In genomic region chr9:33005335-33005734, GRCh38 we compare ENCODE assay signal across 8 cellular contexts. TPM values are rescaled to one million over a fixed set of nuclear protein-coding genes. Genes with fewer than 3 reads are reported as not detected.
DNase-seq lines count a peak whose midpoint lies in the region; ATAC-seq, FAIRE-seq and TF ChIP-seq lines count a peak whose summit lies in the region.
"Not testable (repeated sequence)": the region's sequence is repeated elsewhere in the genome, so short reads cannot be mapped to it uniquely, and the experiment has no call there.

No MANE protein-coding gene starts in this region.

- not testable (repeated sequence) for H3K9ac ChIP-seq in K562 (ENCODE audit: insufficient read depth in 1 of 2, low read depth in 2 of 2, low read length in 2 of 2); HepG2 (ENCODE audit: insufficient read depth, low read depth, low read length)

- TF ChIP-seq POLR2A in K562 (conservative IDR thresholded peaks at IDR 0.05); HepG2 (IDR thresholded peaks at IDR 0.05; ENCODE audit: insufficient read depth in 1 of 2, low read depth in 2 of 2, low read length in 2 of 2): not testable (repeated sequence)

- not testable (repeated sequence) for H3K27ac Mint-ChIP-seq in CD4-positive, alpha-beta T cell; WTC11; neural crest cell (ENCODE audit: unreplicated experiment)
- peak overlapping the region; percentile 56 for H3K27ac Mint-ChIP-seq in T-helper 17 cell
- H3K27ac Mint-ChIP-seq in dendritic cell treated with granulocyte-macrophage colony-stimulating factor and Interleukin-4, amounts not matched to agents 40 ng/mL and 50 ng/mL, for 4 days, result peak overlapping the region; percentile 9

- H3K4me3 ChIP-seq in HEK293 (ENCODE audit: low read depth, low read length); K562; HepG2 (replicated peaks in 1 of 3; ENCODE audit: insufficient read depth in 1 of 3, low read depth in 2 of 3, low read length in 3 of 3): not testable (repeated sequence)

- H3K4me2 ChIP-seq in K562 (ENCODE audit: insufficient read depth, low read length); HepG2 (ENCODE audit: low read depth, low read length): not testable (repeated sequence)

- in situ Hi-C loops in K562 (cut with MboI); HepG2 (cut with HindIII; ENCODE audit: extremely low pct_ligation_motif_present, low pct_unique_long_range_greater_than_20kb): not testable (repeated sequence)

- CTCF ChIA-PET in CD4-positive, alpha-beta T cell (lab: Charles Lee), result interaction anchor here (0.7 kb wide), 1 partner anchor 9 kb away, joined by 4 read pairs; no protein-coding TSS in a partner anchor
- CTCF ChIA-PET in HEK293 (lab: Yijun Ruan, JAX); WTC11 (lab: Charles Lee); K562 (lab: Yijun Ruan, JAX; ENCODE audit: low intra/inter-chr PET ratio); HepG2 (lab: Yijun Ruan, JAX; ENCODE audit: low intra/inter-chr PET ratio, low total read pairs): not testable (repeated sequence)

- not testable (repeated sequence) for ATAC-seq in CD4-positive, alpha-beta T cell (ENCODE audit: poor library complexity); T-helper 17 cell; WTC11; K562; HepG2

- H3K79me2 ChIP-seq in K562 (ENCODE audit: control insufficient read depth, insufficient read depth, low read length), result peaks cover 12% of the 10 kb centered on the region
- not testable (repeated sequence) for H3K79me2 ChIP-seq in HepG2 (ENCODE audit: insufficient read depth, low read length)

- not testable (repeated sequence) for H3K36me3 Mint-ChIP-seq in CD4-positive, alpha-beta T cell (ENCODE audit: low read depth); T-helper 17 cell (ENCODE audit: low read depth); WTC11; neural crest cell (ENCODE audit: low read depth)
- H3K36me3 Mint-ChIP-seq in dendritic cell treated with granulocyte-macrophage colony-stimulating factor and Interleukin-4, amounts not matched to agents 40 ng/mL and 50 ng/mL, for 4 days (ENCODE audit: low read depth), result peaks cover 14% of the 10 kb centered on the region

- BruUV-seq in K562 (replicated peaks; lab: Mats Ljungman, UMichigan); HepG2 (replicated peaks; lab: Mats Ljungman, UMichigan): not testable (repeated sequence)

- H3K9me3 Mint-ChIP-seq in CD4-positive, alpha-beta T cell; WTC11; dendritic cell treated with granulocyte-macrophage colony-stimulating factor and Interleukin-4, amounts not matched to agents 40 ng/mL and 50 ng/mL, for 4 days; neural crest cell: not testable (repeated sequence)

- H3K9me3 ChIP-seq in CD4-positive, alpha-beta T cell (ENCODE audit: control insufficient read depth, low read length); HEK293 (ENCODE audit: control insufficient read depth, insufficient read depth, low read depth, low read length); T-helper 17 cell (ENCODE audit: control insufficient read depth, low read length, poor library complexity, severe bottlenecking); K562 (replicated peaks; ENCODE audit: control insufficient read depth, insufficient read depth, low read depth, low read length); HepG2 (ENCODE audit: low read length): not testable (repeated sequence)

- H3K4me3 Mint-ChIP-seq in CD4-positive, alpha-beta T cell, result peak overlapping the region; percentile 11
- H3K4me3 Mint-ChIP-seq in T-helper 17 cell; WTC11; dendritic cell treated with granulocyte-macrophage colony-stimulating factor and Interleukin-4, amounts not matched to agents 40 ng/mL and 50 ng/mL, for 4 days: not testable (repeated sequence)
- H3K4me3 Mint-ChIP-seq in neural crest cell, result peak overlapping the region; percentile 25

- POLR2A ChIA-PET in CD4-positive, alpha-beta T cell (lab: Charles Lee); HepG2 (lab: Yijun Ruan, JAX): not testable (repeated sequence)
- POLR2A ChIA-PET in HEK293 (lab: Yijun Ruan, JAX), result interaction anchor here (0.8 kb wide), 1 partner anchor 20 kb away, joined by 4 read pairs; the partner anchor contains the start of gene DNAJA1
- POLR2A ChIA-PET in WTC11 (lab: Charles Lee), result interaction anchor here (0.6 kb wide), 1 partner anchor 19 kb away, joined by 5 read pairs; no protein-coding TSS in a partner anchor
- POLR2A ChIA-PET in K562 (lab: Yijun Ruan, JAX), result interaction anchor here (0.9 to 1.0 kb wide), 2 partner anchors 9 kb away, joined by 3 read pairs; no protein-coding TSS in a partner anchor

- H4K20me1 ChIP-seq in K562 (replicated peaks; ENCODE audit: control insufficient read depth, insufficient read depth, low read length); HepG2 (ENCODE audit: insufficient read depth, low read length): not testable (repeated sequence)

- peaks cover 17% of the 10 kb centered on the region for H3K4me1 Mint-ChIP-seq in CD4-positive, alpha-beta T cell (ENCODE audit: low read depth)
- H3K4me1 Mint-ChIP-seq in T-helper 17 cell, result peaks cover 13% of the 10 kb centered on the region
- not testable (repeated sequence) for H3K4me1 Mint-ChIP-seq in WTC11, neural crest cell
- H3K4me1 Mint-ChIP-seq in dendritic cell treated with granulocyte-macrophage colony-stimulating factor and Interleukin-4, amounts not matched to agents 40 ng/mL and 50 ng/mL, for 4 days (ENCODE audit: low read depth), result peaks cover 19% of the 10 kb centered on the region

- not testable (repeated sequence) for FAIRE-seq in K562 (lab: Jason Lieb, UNC); HepG2 (lab: Jason Lieb, UNC)

- not testable (repeated sequence) for H3K9me1 ChIP-seq in K562 (ENCODE audit: control insufficient read depth, insufficient read depth, low read length)

- not testable (repeated sequence) for H2AFZ ChIP-seq in K562 (ENCODE audit: low read depth, low read length); HepG2 (ENCODE audit: low read length)

- intact Hi-C loops in CD4-positive, alpha-beta T cell (cut with DNase I, micrococcal nuclease); K562 (cut with micrococcal nuclease); dendritic cell treated with granulocyte-macrophage colony-stimulating factor and Interleukin-4, amounts not matched to agents 40 ng/mL and 50 ng/mL, for 4 days (cut with micrococcal nuclease); HepG2 (cut with micrococcal nuclease; ENCODE audit: unreplicated experiment): not testable (repeated sequence)

- not testable (repeated sequence) for TF ChIP-seq EP300 in K562 (IDR thresholded peaks at IDR 0.05; ENCODE audit: low read length); HepG2 (IDR thresholded peaks at IDR 0.05; ENCODE audit: low read depth in 2 of 2, low read length in 2 of 2); HepG2 (CRISPR knock-in tag; IDR thresholded peaks at IDR 0.05; ENCODE audit: borderline replicate concordance)

- H3K27me3 ChIP-seq in CD4-positive, alpha-beta T cell (ENCODE audit: control insufficient read depth, insufficient read depth, low read length); K562 (ENCODE audit: control insufficient read depth in 2 of 2, insufficient read depth in 2 of 2, low read length in 2 of 2); HepG2 (ENCODE audit: control insufficient read depth in 1 of 2, insufficient read depth in 2 of 2, low read length in 2 of 2): not testable (repeated sequence)

- not testable (repeated sequence) for H3K27ac ChIP-seq in CD4-positive, alpha-beta T cell (ENCODE audit: low read depth, low read length); HEK293 (ENCODE audit: extremely low read depth, low read depth, low read length); K562 (ENCODE audit: extremely low read depth, low read depth, low read length); HepG2 (ENCODE audit: extremely low read length, insufficient read depth, low read length)

- H3K4me1 ChIP-seq in HEK293 (ENCODE audit: control insufficient read depth, insufficient read depth, low read length); HepG2 (ENCODE audit: insufficient read depth, low read length): not testable (repeated sequence)
- peaks cover 0 to 10% of the 10 kb centered on the region in 2 experiments; a peak in 3 of 5 replicates for H3K4me1 ChIP-seq in K562 (replicated peaks in 1 of 2; ENCODE audit: control insufficient read depth in 2 of 2, insufficient read depth in 2 of 2, low read length in 2 of 2)

- H3K36me3 ChIP-seq in HEK293 (ENCODE audit: control insufficient read depth in 2 of 2, insufficient read depth in 1 of 2, low read length in 2 of 2); K562 (ENCODE audit: control insufficient read depth, insufficient read depth, low read length); HepG2 (replicated peaks in 1 of 2; ENCODE audit: control insufficient read depth in 1 of 2, insufficient read depth in 2 of 2, low read length in 2 of 2): not testable (repeated sequence)

- not testable (repeated sequence) for TF ChIP-seq RAD21 in K562 (CRISPR knock-in tag; conservative IDR thresholded peaks at IDR 0.05 in 1 of 2, IDR thresholded peaks at IDR 0.05 in 1 of 2); HepG2 (CRISPR knock-in tag; IDR thresholded peaks at IDR 0.05)

- DNase-seq in CD4-positive, alpha-beta T cell; T-helper 17 cell; WTC11 (ENCODE audit: low spot score); K562 (ENCODE audit: extremely low read depth in 1 of 4, low spot score in 3 of 4); HepG2 (ENCODE audit: low spot score); neural crest cell (ENCODE audit: low read depth, low spot score): not testable (repeated sequence)

- not testable (repeated sequence) for TF ChIP-seq CTCF in CD4-positive, alpha-beta T cell (IDR thresholded peaks at IDR 0.05); HEK293 (tag by site-specific recombination; IDR thresholded peaks at IDR 0.05); WTC11 (IDR thresholded peaks at IDR 0.05); K562 (IDR thresholded peaks at IDR 0.05 in 2 of 3, conservative IDR thresholded peaks at IDR 0.05 in 1 of 3; ENCODE audit: insufficient read depth in 2 of 3, low read depth in 1 of 3, low read length in 3 of 3); HepG2 (CRISPR knock-in tag; IDR thresholded peaks at IDR 0.05); neural crest cell (conservative IDR thresholded peaks at IDR 0.05)

- not testable (repeated sequence) for H3K27me3 Mint-ChIP-seq in CD4-positive, alpha-beta T cell; T-helper 17 cell; WTC11 (ENCODE audit: low read depth); dendritic cell treated with granulocyte-macrophage colony-stimulating factor and Interleukin-4, amounts not matched to agents 40 ng/mL and 50 ng/mL, for 4 days; neural crest cell (ENCODE audit: low read depth)

RNA-seq across cellular contexts. Expression of gene APTX, which starts 3.9 kb away (rescaled TPM):
- 10 to 100 TPM; 22.0 to 22.5 TPM for total RNA-seq in CD4-positive, alpha-beta T cell
- total RNA-seq in T-helper 17 cell, result 10 to 100 TPM; 19.2 to 20.3 TPM
- total RNA-seq in WTC11 (2021), result 36.7 to 40.0 TPM (median 39.0 TPM) in 3 replicates
- 58.4 and 95.3 TPM in 2 replicates for total RNA-seq in K562 (2011; cell fraction: chromatin; rRNA removed; ENCODE audit: low replicate concordance)
- 47.5 and 55.4 TPM in 2 replicates for total RNA-seq in K562 (2011; cell fraction: nucleolus; rRNA removed)
- 70.0 and 94.7 TPM in 2 replicates for total RNA-seq in K562 (2011; cell fraction: nucleoplasm; rRNA removed)
- total RNA-seq in K562 (2014; rRNA removed), result 51.2 and 70.5 TPM in 2 replicates
- total RNA-seq in K562 (2014; rRNA removed; fragmentation: Illumina TruSeq; extraction: Trizol), result 68.9 and 72.5 TPM in 2 replicates
- total RNA-seq in K562 (2015; rRNA removed; fragmentation: Illumina TruSeq; extraction: Trizol), result 54.5 and 59.3 TPM in 2 replicates
- 46.2 and 49.2 TPM in 2 replicates for total RNA-seq in K562 (2021)
- 50.1 and 69.5 TPM in 2 replicates for polyA plus RNA-seq in K562 (2011; rRNA removed)
- 25.0 and 40.2 TPM in 2 replicates for polyA plus RNA-seq in K562 (2011; cell fraction: cytosol; rRNA removed)
- 48.7 and 57.1 TPM in 2 replicates for polyA plus RNA-seq in K562 (2011; cell fraction: nucleus; rRNA removed)
- 40.8 and 49.4 TPM in 2 replicates for polyA plus RNA-seq in K562 (2012)
- 58.1 and 73.6 TPM in 2 replicates for polyA plus RNA-seq in K562 (2014; fragmentation: Illumina TruSeq; extraction: Trizol)
- 10 to 100 TPM; 81.9 to 92.4 TPM for polyA plus RNA-seq in K562 (2014; fragmentation: Nextera tagmentation; extraction: Ambion mirVana)
- 65.7 and 68.2 TPM in 2 replicates for polyA plus RNA-seq in K562 (2014; rRNA removed)
- 46.6 and 58.5 TPM in 2 replicates for polyA minus RNA-seq in K562 (2011; rRNA and poly(A)+ RNA removed)
- 14.2 and 17.1 TPM in 2 replicates for polyA minus RNA-seq in K562 (2011; cell fraction: cytosol; rRNA and poly(A)+ RNA removed)
- 26.3 and 37.4 TPM in 2 replicates for polyA minus RNA-seq in K562 (2011; cell fraction: nucleus; rRNA and poly(A)+ RNA removed)
- total RNA-seq in HepG2 (2016; rRNA removed; fragmentation: Illumina TruSeq; extraction: Trizol), result 44.9 and 54.0 TPM in 2 replicates
- total RNA-seq in HepG2 (2016; cell fraction: cytosol; rRNA removed; fragmentation: Illumina TruSeq; extraction: Trizol; ENCODE audit: low read depth), result 13.8 and 14.5 TPM in 2 replicates
- total RNA-seq in HepG2 (2016; cell fraction: insoluble cytoplasmic fraction; rRNA removed; fragmentation: Illumina TruSeq; extraction: Trizol), result 42.9 and 56.1 TPM in 2 replicates
- total RNA-seq in HepG2 (2016; cell fraction: membrane; rRNA removed; fragmentation: Illumina TruSeq; extraction: Trizol), result 24.3 and 24.9 TPM in 2 replicates
- 26.7 and 27.1 TPM in 2 replicates for total RNA-seq in HepG2 (2016; cell fraction: nucleus; rRNA removed; fragmentation: Illumina TruSeq; extraction: Trizol)
- 22.4 and 23.1 TPM in 2 replicates for polyA plus RNA-seq in HepG2 (2011; rRNA removed)
- polyA plus RNA-seq in HepG2 (2011; cell fraction: cytosol; rRNA removed), result 13.4 and 19.6 TPM in 2 replicates
- polyA plus RNA-seq in HepG2 (2011; cell fraction: nucleus; rRNA removed), result 14.2 and 19.9 TPM in 2 replicates
- polyA plus RNA-seq in HepG2 (2012), result 27.9 and 33.6 TPM in 2 replicates
- polyA plus RNA-seq in HepG2 (2016; cell fraction: cytosol; fragmentation: Illumina TruSeq; extraction: Trizol; ENCODE audit: low read depth), result 10.1 and 11.8 TPM in 2 replicates
- polyA plus RNA-seq in HepG2 (2016; cell fraction: insoluble cytoplasmic fraction; fragmentation: Illumina TruSeq; extraction: Trizol; ENCODE audit: low read depth), result 53.4 and 56.9 TPM in 2 replicates
- polyA plus RNA-seq in HepG2 (2016; cell fraction: membrane; fragmentation: Illumina TruSeq; extraction: Trizol; ENCODE audit: low read depth), result 20.0 and 20.3 TPM in 2 replicates
- 42.2 and 47.7 TPM in 2 replicates for polyA plus RNA-seq in HepG2 (2016; cell fraction: nucleus; fragmentation: Illumina TruSeq; extraction: Trizol; ENCODE audit: insufficient read depth, low read depth)
- polyA minus RNA-seq in HepG2 (2011; rRNA and poly(A)+ RNA removed; ENCODE audit: low replicate concordance), result 14.2 and 29.7 TPM in 2 replicates
- 7.2 and 11.6 TPM in 2 replicates for polyA minus RNA-seq in HepG2 (2011; cell fraction: cytosol; rRNA and poly(A)+ RNA removed)
- polyA minus RNA-seq in HepG2 (2011; cell fraction: nucleus; rRNA and poly(A)+ RNA removed), result 34.4 and 47.7 TPM in 2 replicates
- 38.7 and 40.0 TPM in 2 replicates for total RNA-seq in neural crest cell

RNA-seq across cellular contexts. Expression of gene DNAJA1, which starts 19.7 kb away (rescaled TPM):
- 100 to 1,000 TPM; 150 to 156 TPM for total RNA-seq in CD4-positive, alpha-beta T cell
- total RNA-seq in T-helper 17 cell (100 to 1,000 TPM; 216 to 292 TPM), WTC11 (2021) (74.5 to 96.5 TPM (median 95.6 TPM) in 3 replicates), K562 (2014; rRNA removed) (105 and 109 TPM in 2 replicates), K562 (2014; rRNA removed; fragmentation: Illumina TruSeq; extraction: Trizol) (175 and 189 TPM in 2 replicates), K562 (2015; rRNA removed; fragmentation: Illumina TruSeq; extraction: Trizol) (192 and 194 TPM in 2 replicates), K562 (2021) (137 and 138 TPM in 2 replicates), HepG2 (2016; rRNA removed; fragmentation: Illumina TruSeq; extraction: Trizol) (306 and 476 TPM in 2 replicates), neural crest cell (252 and 254 TPM in 2 replicates)
- total RNA-seq in K562 (2011; cell fraction: chromatin; rRNA removed; ENCODE audit: low replicate concordance), result 20.1 and 36.0 TPM in 2 replicates
- total RNA-seq in K562 (2011; cell fraction: nucleolus; rRNA removed), result 20.0 and 23.6 TPM in 2 replicates
- total RNA-seq in K562 (2011; cell fraction: nucleoplasm; rRNA removed), result 25.0 and 35.3 TPM in 2 replicates
- polyA plus RNA-seq in K562 (2011; rRNA removed) (170 and 197 TPM in 2 replicates), K562 (2014; fragmentation: Illumina TruSeq; extraction: Trizol) (175 and 213 TPM in 2 replicates), K562 (2014; fragmentation: Nextera tagmentation; extraction: Ambion mirVana) (100 to 1,000 TPM; 164 to 359 TPM), K562 (2014; rRNA removed) (161 and 171 TPM in 2 replicates), HepG2 (2011; rRNA removed) (95.9 and 102 TPM in 2 replicates)
- polyA plus RNA-seq in K562 (2011; cell fraction: cytosol; rRNA removed), result 36.7 and 57.5 TPM in 2 replicates
- polyA plus RNA-seq in K562 (2011; cell fraction: nucleus; rRNA removed), result 29.8 and 37.5 TPM in 2 replicates
- polyA plus RNA-seq in K562 (2012), result 79.7 and 168 TPM in 2 replicates
- polyA minus RNA-seq in K562 (2011; rRNA and poly(A)+ RNA removed), result 157 and 185 TPM in 2 replicates
- polyA minus RNA-seq in K562 (2011; cell fraction: cytosol; rRNA and poly(A)+ RNA removed), result 58.8 and 127 TPM in 2 replicates
- 11.3 and 22.5 TPM in 2 replicates for polyA minus RNA-seq in K562 (2011; cell fraction: nucleus; rRNA and poly(A)+ RNA removed)
- 42.9 and 56.4 TPM in 2 replicates for total RNA-seq in HepG2 (2016; cell fraction: cytosol; rRNA removed; fragmentation: Illumina TruSeq; extraction: Trizol; ENCODE audit: low read depth)
- total RNA-seq in HepG2 (2016; cell fraction: insoluble cytoplasmic fraction; rRNA removed; fragmentation: Illumina TruSeq; extraction: Trizol), result 309 and 474 TPM in 2 replicates
- total RNA-seq in HepG2 (2016; cell fraction: membrane; rRNA removed; fragmentation: Illumina TruSeq; extraction: Trizol), result 79.1 and 92.3 TPM in 2 replicates
- total RNA-seq in HepG2 (2016; cell fraction: nucleus; rRNA removed; fragmentation: Illumina TruSeq; extraction: Trizol), result 126 TPM in 2 replicates
- 43.2 and 82.0 TPM in 2 replicates for polyA plus RNA-seq in HepG2 (2011; cell fraction: cytosol; rRNA removed)
- polyA plus RNA-seq in HepG2 (2011; cell fraction: nucleus; rRNA removed), result 19.9 and 31.3 TPM in 2 replicates
- 102 and 153 TPM in 2 replicates for polyA plus RNA-seq in HepG2 (2012)
- 26.1 and 28.0 TPM in 2 replicates for polyA plus RNA-seq in HepG2 (2016; cell fraction: cytosol; fragmentation: Illumina TruSeq; extraction: Trizol; ENCODE audit: low read depth)
- 484 and 519 TPM in 2 replicates for polyA plus RNA-seq in HepG2 (2016; cell fraction: insoluble cytoplasmic fraction; fragmentation: Illumina TruSeq; extraction: Trizol; ENCODE audit: low read depth)
- polyA plus RNA-seq in HepG2 (2016; cell fraction: membrane; fragmentation: Illumina TruSeq; extraction: Trizol; ENCODE audit: low read depth), result 42.3 and 49.5 TPM in 2 replicates
- polyA plus RNA-seq in HepG2 (2016; cell fraction: nucleus; fragmentation: Illumina TruSeq; extraction: Trizol; ENCODE audit: insufficient read depth, low read depth), result 166 and 181 TPM in 2 replicates
- 73.7 and 236 TPM in 2 replicates for polyA minus RNA-seq in HepG2 (2011; rRNA and poly(A)+ RNA removed; ENCODE audit: low replicate concordance)
- 80.4 and 96.1 TPM in 2 replicates for polyA minus RNA-seq in HepG2 (2011; cell fraction: cytosol; rRNA and poly(A)+ RNA removed)
- polyA minus RNA-seq in HepG2 (2011; cell fraction: nucleus; rRNA and poly(A)+ RNA removed), result 51.5 and 96.6 TPM in 2 replicates
